Comparison of ENCODE assay signal across 19 cellular contexts in genomic region chr9:101514056-101514455, GRCh38. TPM values are rescaled to one million over a fixed set of nuclear protein-coding genes. Genes with fewer than 3 reads are reported as not detected.
DNase-seq lines count a peak whose midpoint lies in the region; ATAC-seq, FAIRE-seq and TF ChIP-seq lines count a peak whose summit lies in the region.
"Had no signal": no experiment of that assay in that cellular context is flagged by ENCODE, and none has a peak within 500 bp of the region (broad histone marks: within the 10 kb centered on the region; RNA-seq: fewer than 3 reads in every experiment).

No MANE protein-coding gene starts in this region.

- peaks cover 24 to 42% of the 10 kb centered on the region in 2 donors for H3K27me3 Mint-ChIP-seq in natural killer cell treated with Interleukin-12 subunit alpha and Interleukin-12 subunit beta and Interleukin-15 and Interleukin-18, amount 100 ng/mL, for 72 hours

- no peaks in the 10 kb centered on the region for H3K27me3 ChIP-seq in left ventricle myocardium inferior (ENCODE audit: low read depth)
- no peaks in the 10 kb centered on the region for H3K27me3 ChIP-seq in skeletal muscle satellite cell (ENCODE audit: control insufficient read depth, insufficient read depth, low read length)
- H3K27me3 ChIP-seq: adrenal gland, gastroesophageal sphincter, MG63, tibial nerve had no signal

- H3K4me1 ChIP-seq in left ventricle myocardium inferior: peaks cover 16% of the 10 kb centered on the region
- peaks cover 24% of the 10 kb centered on the region for H3K4me1 ChIP-seq in skeletal muscle satellite cell (ENCODE audit: control insufficient read depth, insufficient read depth, low read length)
- H3K4me1 ChIP-seq: psoas muscle had no signal

- H3K9me3 Mint-ChIP-seq in natural killer cell treated with Interleukin-12 subunit alpha and Interleukin-12 subunit beta and Interleukin-15 and Interleukin-18, amount 100 ng/mL, for 72 hours: no peaks in the 10 kb centered on the region

- FAIRE-seq in HTR-8/SVneo (lab: Jason Lieb, UNC): peak; percentile 60
- FAIRE-seq: G401.6, GM19239 had no signal

- no peak overlapping the region for H3K4me3 ChIP-seq in left ventricle myocardium inferior
- no peak overlapping the region for H3K4me3 ChIP-seq in skeletal muscle satellite cell (ENCODE audit: low read length)
- H3K4me3 ChIP-seq: adrenal gland, gastroesophageal sphincter, MG63, psoas muscle, tibial nerve had no signal

- no peak overlapping the region for H3K27ac Mint-ChIP-seq in natural killer cell treated with Interleukin-12 subunit alpha and Interleukin-12 subunit beta and Interleukin-15 and Interleukin-18, amount 100 ng/mL, for 72 hours

- peak overlapping the region; percentile 40 for H3K4me2 ChIP-seq in skeletal muscle satellite cell (ENCODE audit: low read length)

- H3K4me1 Mint-ChIP-seq in natural killer cell treated with Interleukin-12 subunit alpha and Interleukin-12 subunit beta and Interleukin-15 and Interleukin-18, amount 100 ng/mL, for 72 hours (ENCODE audit: low read depth in 2 of 2): no peaks in the 10 kb centered on the region
- H3K4me1 Mint-ChIP-seq: CD8-positive, alpha-beta memory T cell had no signal

- no peak overlapping the region for H3K4me3 Mint-ChIP-seq in natural killer cell treated with Interleukin-12 subunit alpha and Interleukin-12 subunit beta and Interleukin-15 and Interleukin-18, amount 100 ng/mL, for 72 hours
- H3K4me3 Mint-ChIP-seq: CD8-positive, alpha-beta memory T cell had no signal

- no peaks in the 10 kb centered on the region for H3K36me3 Mint-ChIP-seq in natural killer cell treated with Interleukin-12 subunit alpha and Interleukin-12 subunit beta and Interleukin-15 and Interleukin-18, amount 100 ng/mL, for 72 hours
- H3K36me3 Mint-ChIP-seq: CD8-positive, alpha-beta memory T cell had no signal

- H3K9ac ChIP-seq in skeletal muscle satellite cell (ENCODE audit: low read depth, low read length): no peak overlapping the region

- DNase-seq in HTR-8/SVneo (ENCODE audit: insufficient read length, low spot score): no peak
- DNase-seq in astrocyte of the hippocampus (ENCODE audit: low read depth, low spot score): peak; percentile 73
- no peak for DNase-seq in left ventricle myocardium inferior
- DNase-seq in natural killer cell treated with Interleukin-12 subunit alpha and Interleukin-12 subunit beta and Interleukin-15 and Interleukin-18, amount 100 ng/mL, for 72 hours (ENCODE audit: low spot score): no peak
- no peak for DNase-seq in posterior cingulate gyrus
- DNase-seq: activated CD4-positive, alpha-beta T cell treated with anti-CD3 and anti-CD28 coated beads, Interleukin-2, amount 50 U/mL, for 48 hours; adrenal gland; CD8-positive, alpha-beta memory T cell; MG63; NCI-H2081 treated with DMSO at 0.1 percent for 48 hours; NCI-H774; psoas muscle; SHP77 treated with DMSO at 0.1 percent for 48 hours had no signal

- ATAC-seq in GM21723 (IDR thresholded peaks at IDR 0.05; ENCODE audit: unreplicated experiment): no peak
- ATAC-seq in natural killer cell treated with Interleukin-12 subunit alpha and Interleukin-12 subunit beta and Interleukin-15 and Interleukin-18, amount 100 ng/mL, for 72 hours: no peak
- ATAC-seq: gastroesophageal sphincter, psoas muscle had no signal

- peaks cover 7% of the 10 kb centered on the region for H3K9me3 ChIP-seq in left ventricle myocardium inferior (replicated peaks)
- no peaks in the 10 kb centered on the region for H3K9me3 ChIP-seq in skeletal muscle satellite cell (replicated peaks; ENCODE audit: low read length)
- H3K9me3 ChIP-seq: adrenal gland, gastroesophageal sphincter, MG63, psoas muscle, tibial nerve had no signal

- no peak for TF ChIP-seq CTCF in left ventricle myocardium inferior (IDR thresholded peaks at IDR 0.05; ENCODE audit: borderline replicate concordance)

- H3K36me3 ChIP-seq in left ventricle myocardium inferior: no peaks in the 10 kb centered on the region
- no peaks in the 10 kb centered on the region for H3K36me3 ChIP-seq in skeletal muscle satellite cell (ENCODE audit: insufficient read depth, low read length)
- H3K36me3 ChIP-seq: adrenal gland, gastroesophageal sphincter, MG63, tibial nerve had no signal

- intact Hi-C loops in left ventricle myocardium inferior (cut with micrococcal nuclease): no loop called here
- intact Hi-C loops in posterior cingulate gyrus (cut with DNase I): no loop called here

- peak overlapping the region; percentile 31 for H3K27ac ChIP-seq in left ventricle myocardium inferior (replicated peaks)
- H3K27ac ChIP-seq: gastroesophageal sphincter, psoas muscle, tibial nerve had no signal

RNA-seq across cellular contexts. Expression of gene RNF20, which starts 19.6 kb away (rescaled TPM):
- total RNA-seq in left ventricle myocardium inferior: 55.4 TPM
- total RNA-seq in skeletal muscle satellite cell (2012; rRNA removed): 18.3 and 19.2 TPM in 2 replicates
- 10 to 100 TPM; 39.3 to 46.0 TPM for total RNA-seq in natural killer cell treated with Interleukin-12 subunit alpha and Interleukin-12 subunit beta and Interleukin-15 and Interleukin-18, amount 100 ng/mL, for 72 hours
